Comparison of ENCODE assay signal across 9 cellular contexts in genomic region chr17:61574542-61575351, GRCh38. TPM values are rescaled to one million over a fixed set of nuclear protein-coding genes. Genes with fewer than 3 reads are reported as not detected.
DNase-seq lines count a peak whose midpoint lies in the region; ATAC-seq, FAIRE-seq and TF ChIP-seq lines count a peak whose summit lies in the region.
"Had no signal": no experiment of that assay in that cellular context is flagged by ENCODE, and none has a peak within 500 bp of the region (broad histone marks: within the 10 kb centered on the region; RNA-seq: fewer than 3 reads in every experiment).

No MANE protein-coding gene starts in this region.

- H3K36me3 Mint-ChIP-seq in stimulated activated effector memory CD8-positive, alpha-beta T cell treated with anti-CD3 and anti-CD28 coated beads, Interleukin-12 subunit alpha, Interleukin-12 subunit beta, amount 100 ng/mL, for 72 hours: no peaks in the 10 kb centered on the region
- H3K36me3 Mint-ChIP-seq: activated naive CD4-positive, alpha-beta T cell treated with anti-CD3 and anti-CD28 coated beads, Interleukin-2, amount 50 U/mL, for 24 hours had no signal

- no peaks in the 10 kb centered on the region for H3K4me1 Mint-ChIP-seq in stimulated activated effector memory CD8-positive, alpha-beta T cell treated with anti-CD3 and anti-CD28 coated beads, Interleukin-12 subunit alpha, Interleukin-12 subunit beta, amount 100 ng/mL, for 72 hours
- H3K4me1 Mint-ChIP-seq: activated naive CD4-positive, alpha-beta T cell treated with anti-CD3 and anti-CD28 coated beads, Interleukin-2, amount 50 U/mL, for 24 hours had no signal

- no peaks in the 10 kb centered on the region for H3K4me1 ChIP-seq in small intestine (ENCODE audit: control insufficient read depth in 2 of 2, insufficient read depth in 1 of 2, low read depth in 1 of 2, low read length in 1 of 2)

- peak overlapping the region; percentile 17 for H3K27ac ChIP-seq in 22Rv1
- H3K27ac ChIP-seq in small intestine (ENCODE audit: low read depth in 1 of 2, low read length in 1 of 2): no peak overlapping the region

- no peak for FAIRE-seq in small intestine (lab: Jason Lieb, UNC)

- H3K9me3 Mint-ChIP-seq in stimulated activated effector memory CD8-positive, alpha-beta T cell treated with anti-CD3 and anti-CD28 coated beads, Interleukin-12 subunit alpha, Interleukin-12 subunit beta, amount 100 ng/mL, for 72 hours: no peaks in the 10 kb centered on the region

- WGBS in small intestine, 3 donors: 17 to 27% (median 25%) methylated on average over 9 of the region's 9 CpGs

- H3K4me3 ChIP-seq in GM12865 (ENCODE audit: low read depth, low read length) (no peak overlapping the region), small intestine (ENCODE audit: low read depth in 1 of 2, low read length in 2 of 2) (no peak overlapping the region)

- H3K27me3 ChIP-seq in small intestine (ENCODE audit: control insufficient read depth in 2 of 2, insufficient read depth in 2 of 2, low read length in 2 of 2): peaks cover 0 to 3% of the 10 kb centered on the region in 2 donors

- no peaks in the 10 kb centered on the region for H3K36me3 ChIP-seq in small intestine (ENCODE audit: control insufficient read depth in 2 of 2, insufficient read depth in 2 of 2, low read length in 2 of 2)

- TF ChIP-seq CTCF in 22Rv1 (IDR thresholded peaks at IDR 0.05) (peak; percentile 75), GM12865 (IDR thresholded peaks at IDR 0.05; ENCODE audit: insufficient read depth, low read depth, low read length, missing control alignments) (no peak)

- no peak overlapping the region for H3K27ac Mint-ChIP-seq in stimulated activated effector memory CD8-positive, alpha-beta T cell treated with anti-CD3 and anti-CD28 coated beads, Interleukin-12 subunit alpha, Interleukin-12 subunit beta, amount 100 ng/mL, for 72 hours
- H3K27ac Mint-ChIP-seq: activated naive CD4-positive, alpha-beta T cell treated with anti-CD3 and anti-CD28 coated beads, Interleukin-2, amount 50 U/mL, for 24 hours had no signal

- DNase-seq in GM12865 (ENCODE audit: low read depth) (peak; percentile 6), NCI-H748 treated with DMSO at 0.1 percent for 48 hours (lab: John Stamatoyannopoulos, UW) (peak; percentile 37), fibroblast of gingiva (ENCODE audit: low read depth) (peak; percentile 59), small intestine (peak; percentile 46), epidermal melanocyte (ENCODE audit: insufficient read length, low spot score) (no peak), SW 1271 (lab: John Stamatoyannopoulos, UW) (no peak)
- no peak for DNase-seq in stimulated activated effector memory CD8-positive, alpha-beta T cell treated with anti-CD3 and anti-CD28 coated beads, Interleukin-12 subunit alpha, Interleukin-12 subunit beta, amount 100 ng/mL, for 72 hours (ENCODE audit: low spot score in 2 of 2)

- no peak overlapping the region for H3K4me3 Mint-ChIP-seq in stimulated activated effector memory CD8-positive, alpha-beta T cell treated with anti-CD3 and anti-CD28 coated beads, Interleukin-12 subunit alpha, Interleukin-12 subunit beta, amount 100 ng/mL, for 72 hours
- H3K4me3 Mint-ChIP-seq: activated naive CD4-positive, alpha-beta T cell treated with anti-CD3 and anti-CD28 coated beads, Interleukin-2, amount 50 U/mL, for 24 hours had no signal

- ATAC-seq in stimulated activated effector memory CD8-positive, alpha-beta T cell treated with anti-CD3 and anti-CD28 coated beads, Interleukin-12 subunit alpha, Interleukin-12 subunit beta, amount 100 ng/mL, for 72 hours: no peak

- no peaks in the 10 kb centered on the region for H3K9me3 ChIP-seq in small intestine (ENCODE audit: control insufficient read depth, low read depth)

RNA-seq across cellular contexts. Expression of gene NACA2, which starts 16.3 kb away (rescaled TPM):
- not detected for polyA plus RNA-seq in small intestine

Comparison
In these comparisons a context has a peak if more than half of its experiments do, and no peak if none do; other contexts are left out.
1. DNase-seq: peak in GM12865 (single experiment), NCI-H748 treated with DMSO at 0.1 percent for 48 hours (single experiment), fibroblast of gingiva (single experiment) and small intestine (single experiment); none in epidermal melanocyte (single experiment), SW 1271 (0 of 2) and stimulated activated effector memory CD8-positive, alpha-beta T cell treated with anti-CD3 and anti-CD28 coated beads, Interleukin-12 subunit alpha, Interleukin-12 subunit beta, amount 100 ng/mL, for 72 hours (0 of 2).